In the genomic region with DNA sequence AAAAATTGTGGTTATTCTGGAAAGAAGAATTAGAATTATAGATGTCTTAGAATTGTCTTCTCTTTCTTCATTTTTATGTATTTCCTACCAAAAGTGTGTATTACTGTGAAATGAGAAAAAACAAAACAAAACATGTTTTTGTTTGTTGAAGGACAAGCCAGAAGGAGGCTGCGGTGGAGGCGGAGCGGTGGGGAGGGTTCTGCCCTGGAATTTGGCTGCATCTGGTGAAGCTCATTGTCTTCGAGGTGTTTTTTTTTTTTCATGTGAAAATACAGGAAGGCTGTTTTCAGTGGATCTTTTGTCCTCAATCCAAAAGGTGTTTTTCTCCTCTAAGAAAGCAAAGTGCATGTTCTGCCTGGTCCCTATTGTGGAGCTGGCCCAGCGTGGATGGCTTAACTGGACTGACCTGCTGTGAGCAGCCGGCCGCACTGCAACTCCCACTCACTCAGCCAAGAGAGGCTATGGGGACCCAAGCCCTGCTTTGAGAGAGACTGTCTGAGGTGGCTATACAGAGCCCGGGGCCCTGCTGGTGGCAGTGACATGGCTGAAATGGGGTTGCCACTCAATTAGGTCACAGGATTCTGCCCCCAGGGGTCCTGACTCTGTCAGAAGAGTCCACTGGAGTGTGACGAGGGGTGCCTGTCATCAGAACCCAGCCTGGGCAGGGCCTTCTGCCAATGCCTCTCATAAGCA, we compare ENCODE assay signal across 19 cellular contexts.
DNase-seq lines count a peak whose midpoint lies in the region; ATAC-seq and TF ChIP-seq lines count a peak whose summit lies in the region.
"Had no signal": no experiment of that assay in that cellular context is flagged by ENCODE, and none has a peak within 500 bp of the region (broad histone marks: within the 10 kb centered on the region; RNA-seq: fewer than 3 reads in every experiment).

No MANE protein-coding gene starts in this region.

- intact Hi-C loops in testis (cut with DNase I; ENCODE audit: low total_unique reads): no loop called here

- WGBS in testis, 2 donors: 41 to 52% methylated on average over 8 to 9 of the region's 9 CpGs

- no peak for ATAC-seq in activated CD8-positive, alpha-beta memory T cell treated with anti-CD3 and anti-CD28 coated beads, Interleukin-2, amount 10 ng/mL, durations not matched to agents 7 days and 5 days

- H3K27ac Mint-ChIP-seq in activated CD8-positive, alpha-beta memory T cell treated with anti-CD3 and anti-CD28 coated beads, Interleukin-2, amount 10 ng/mL, durations not matched to agents 7 days and 5 days: no peak overlapping the region
- no peak overlapping the region for H3K27ac Mint-ChIP-seq in glutamatergic neuron (ENCODE audit: unreplicated experiment)

- no peak overlapping the region for H3K4me3 Mint-ChIP-seq in activated CD8-positive, alpha-beta memory T cell treated with anti-CD3 and anti-CD28 coated beads, Interleukin-2, amount 10 ng/mL, durations not matched to agents 7 days and 5 days
- no peak overlapping the region for H3K4me3 Mint-ChIP-seq in glutamatergic neuron (ENCODE audit: unreplicated experiment)

- H3K27me3 ChIP-seq in testis: no peaks in the 10 kb centered on the region

- H3K36me3 Mint-ChIP-seq in activated CD8-positive, alpha-beta memory T cell treated with anti-CD3 and anti-CD28 coated beads, Interleukin-2, amount 10 ng/mL, durations not matched to agents 7 days and 5 days: no peaks in the 10 kb centered on the region
- H3K36me3 Mint-ChIP-seq in glutamatergic neuron (ENCODE audit: unreplicated experiment): no peaks in the 10 kb centered on the region

- H3K4me3 ChIP-seq in testis: no peak overlapping the region
- H3K4me3 ChIP-seq: GM23248 had no signal

- H3K36me3 ChIP-seq in testis (ENCODE audit: low read depth, missing control alignments): no peaks in the 10 kb centered on the region

- peaks cover 2% of the 10 kb centered on the region for H3K27me3 Mint-ChIP-seq in activated CD8-positive, alpha-beta memory T cell treated with anti-CD3 and anti-CD28 coated beads, Interleukin-2, amount 10 ng/mL, durations not matched to agents 7 days and 5 days
- peaks cover 2% of the 10 kb centered on the region for H3K27me3 Mint-ChIP-seq in glutamatergic neuron (ENCODE audit: unreplicated experiment)

- no peak for TF ChIP-seq POLR2A in testis (IDR thresholded peaks at IDR 0.05)

- TF ChIP-seq CTCF in glutamatergic neuron (IDR thresholded peaks at IDR 0.05; ENCODE audit: partially characterized antibody, unreplicated experiment) (no peak), testis (IDR thresholded peaks at IDR 0.05) (no peak)

- H3K4me1 ChIP-seq in testis: no peaks in the 10 kb centered on the region

- no peaks in the 10 kb centered on the region for H3K9me3 Mint-ChIP-seq in activated CD8-positive, alpha-beta memory T cell treated with anti-CD3 and anti-CD28 coated beads, Interleukin-2, amount 10 ng/mL, durations not matched to agents 7 days and 5 days (ENCODE audit: low read depth)
- no peaks in the 10 kb centered on the region for H3K9me3 Mint-ChIP-seq in glutamatergic neuron (ENCODE audit: unreplicated experiment)

- peak; percentile 29 for DNase-seq in activated CD8-positive, alpha-beta memory T cell treated with anti-CD3 and anti-CD28 coated beads, Interleukin-2, amount 10 ng/mL, durations not matched to agents 7 days and 5 days
- DNase-seq in activated CD8-positive, alpha-beta memory T cell treated with anti-CD3 and anti-CD28 coated beads, Interleukin-2, amount 50 U/mL, for 4 hours: no peak
- DNase-seq in glutamatergic neuron: peak; percentile 28
- peak; percentile 59 for DNase-seq in mesenteric fat pad (ENCODE audit: low spot score)
- DNase-seq in testis: no peak
- DNase-seq in kidney tubule cell (ENCODE audit: low spot score): no peak
- no peak for DNase-seq in NCI-H774 (lab: John Stamatoyannopoulos, UW)
- DNase-seq in activated CD4-positive, alpha-beta T cell treated with anti-CD3 and anti-CD28 coated beads for 48 hours: no peak
- DNase-seq: AML-193, DND-41, GM23248, KG1, MV-4-11, NCI-H1694 treated with DMSO at 0.1 percent for 48 hours, NCI-H2107, NCI-H2227 treated with DMSO at 0.1 percent for 48 hours, NCI-H524 had no signal

- no peaks in the 10 kb centered on the region for H3K9me3 ChIP-seq in testis

- H3K4me1 Mint-ChIP-seq in activated CD8-positive, alpha-beta memory T cell treated with anti-CD3 and anti-CD28 coated beads, Interleukin-2, amount 10 ng/mL, durations not matched to agents 7 days and 5 days: no peaks in the 10 kb centered on the region
- peaks cover 41% of the 10 kb centered on the region for H3K4me1 Mint-ChIP-seq in glutamatergic neuron (ENCODE audit: low read depth, unreplicated experiment)

- CTCF ChIA-PET in activated CD8-positive, alpha-beta memory T cell treated with anti-CD3 and anti-CD28 coated beads, Interleukin-2, amount 10 ng/mL, durations not matched to agents 7 days and 5 days (lab: Charles Lee): no interaction called here

- H3K27ac ChIP-seq in testis: no peak overlapping the region
- H3K27ac ChIP-seq: 22Rv1, C4-2B, GM23248 had no signal

Comparison
In these comparisons a context has a peak if more than half of its experiments do, and no peak if none do; other contexts are left out.
1. DNase-seq: peak in activated CD8-positive, alpha-beta memory T cell treated with anti-CD3 and anti-CD28 coated beads, Interleukin-2, amount 10 ng/mL, durations not matched to agents 7 days and 5 days (single experiment), glutamatergic neuron (single experiment) and mesenteric fat pad (single experiment); none in activated CD8-positive, alpha-beta memory T cell treated with anti-CD3 and anti-CD28 coated beads, Interleukin-2, amount 50 U/mL, for 4 hours (single experiment), testis (single experiment), kidney tubule cell (single experiment), NCI-H774 (single experiment) and activated CD4-positive, alpha-beta T cell treated with anti-CD3 and anti-CD28 coated beads for 48 hours (single experiment).